In genomic region chr22:31477329-31477728, GRCh38 we compare ENCODE assay signal across 16 cellular contexts.
DNase-seq lines count a peak whose midpoint lies in the region; ATAC-seq and TF ChIP-seq lines count a peak whose summit lies in the region.
"Had no signal": no experiment of that assay in that cellular context is flagged by ENCODE, and none has a peak within 500 bp of the region (broad histone marks: within the 10 kb centered on the region; RNA-seq: fewer than 3 reads in every experiment).

No MANE protein-coding gene starts in this region.

- DNase-seq in T-helper 1 cell: no peak
- no peak for DNase-seq in tibial artery
- no peak for DNase-seq in NCI-H2107 (lab: John Stamatoyannopoulos, UW)
- DNase-seq: activated effector memory CD4-positive, alpha-beta T cell treated with Interleukin-2 at 50 U/mL for 16 hours; effector memory CD4-positive, alpha-beta T cell; foreskin fibroblast; immature natural killer cell; midbrain; NCI-H2171; T-helper 17 cell; upper lobe of right lung had no signal

- H3K36me3 ChIP-seq in mucosa of rectum (ENCODE audit: control insufficient read depth in 2 of 2, insufficient read depth in 2 of 2, low read length in 2 of 2) (peaks cover 10 to 18% of the 10 kb centered on the region in 2 donors), tibial artery (peaks cover 16 to 49% (median 16%) of the 10 kb centered on the region in 3 donors)

- ATAC-seq in GM21447 (IDR thresholded peaks at IDR 0.05; ENCODE audit: unreplicated experiment) (peak; percentile 85), HG03196 (IDR thresholded peaks at IDR 0.05; ENCODE audit: unreplicated experiment) (peak; percentile 74), HG02588 (IDR thresholded peaks at IDR 0.05; ENCODE audit: unreplicated experiment) (no peak)
- ATAC-seq: T-helper 17 cell, upper lobe of right lung had no signal

- H3K36me3 Mint-ChIP-seq in T-helper 1 cell treated with Interleukin-12 subunit alpha and Interleukin-12 subunit beta and Interleukin-4 antibody, amounts not matched to agents 30 μg/mL and 1 μg/mL, for 36 hours (ENCODE audit: low read depth): peaks cover 33% of the 10 kb centered on the region

- peaks cover 22% of the 10 kb centered on the region for H3K4me1 Mint-ChIP-seq in T-helper 1 cell treated with Interleukin-12 subunit alpha and Interleukin-12 subunit beta and Interleukin-4 antibody, amounts not matched to agents 30 μg/mL and 1 μg/mL, for 36 hours (ENCODE audit: low read depth)

- no peaks in the 10 kb centered on the region for H3K9me3 ChIP-seq in mucosa of rectum (ENCODE audit: control insufficient read depth in 2 of 2, low read length in 2 of 2)
- H3K9me3 ChIP-seq in tibial artery: no peaks in the 10 kb centered on the region
- H3K9me3 ChIP-seq: upper lobe of right lung had no signal

- peak overlapping the region; percentile 48 to 67 for H3K27ac ChIP-seq in mucosa of rectum (ENCODE audit: low read depth in 2 of 2, low read length in 2 of 2)
- H3K27ac ChIP-seq in tibial artery: no peak overlapping the region
- H3K27ac ChIP-seq: upper lobe of right lung had no signal

- peak overlapping the region; percentile 55 for H3K27ac Mint-ChIP-seq in T-helper 1 cell treated with Interleukin-12 subunit alpha and Interleukin-12 subunit beta and Interleukin-4 antibody, amounts not matched to agents 30 μg/mL and 1 μg/mL, for 36 hours
- H3K27ac Mint-ChIP-seq: T-helper 17 cell had no signal

- no peak overlapping the region for H3K4me3 ChIP-seq in mucosa of rectum (ENCODE audit: low read length in 2 of 2)
- no peak overlapping the region for H3K4me3 ChIP-seq in tibial artery
- H3K4me3 ChIP-seq: upper lobe of right lung had no signal

- H3K4me1 ChIP-seq in mucosa of rectum (ENCODE audit: control insufficient read depth in 2 of 2, insufficient read depth in 2 of 2, low read length in 2 of 2): peaks cover 6 to 9% of the 10 kb centered on the region in 2 donors
- H3K4me1 ChIP-seq in tibial artery: no peaks in the 10 kb centered on the region
- H3K4me1 ChIP-seq: upper lobe of right lung had no signal

- no peak overlapping the region for H3K4me3 Mint-ChIP-seq in T-helper 1 cell treated with Interleukin-12 subunit alpha and Interleukin-12 subunit beta and Interleukin-4 antibody, amounts not matched to agents 30 μg/mL and 1 μg/mL, for 36 hours
- H3K4me3 Mint-ChIP-seq: immature natural killer cell, T-helper 17 cell had no signal

- H3K9me3 Mint-ChIP-seq in T-helper 1 cell treated with Interleukin-12 subunit alpha and Interleukin-12 subunit beta and Interleukin-4 antibody, amounts not matched to agents 30 μg/mL and 1 μg/mL, for 36 hours: no peaks in the 10 kb centered on the region
- H3K9me3 Mint-ChIP-seq: immature natural killer cell had no signal

- H3K27me3 ChIP-seq in mucosa of rectum (ENCODE audit: control insufficient read depth in 2 of 2, insufficient read depth in 2 of 2, low read length in 2 of 2) (no peaks in the 10 kb centered on the region), tibial artery (no peaks in the 10 kb centered on the region)
- H3K27me3 ChIP-seq: upper lobe of right lung had no signal

- TF ChIP-seq CTCF in tibial artery (IDR thresholded peaks at IDR 0.05): no peak

- intact Hi-C loops in tibial artery (cut with DNase I; ENCODE audit: low total_unique reads): no loop called here

- H3K9ac ChIP-seq in mucosa of rectum (ENCODE audit: low read depth in 1 of 2, low read length in 2 of 2): no peak overlapping the region

- no peaks in the 10 kb centered on the region for H3K27me3 Mint-ChIP-seq in T-helper 1 cell treated with Interleukin-12 subunit alpha and Interleukin-12 subunit beta and Interleukin-4 antibody, amounts not matched to agents 30 μg/mL and 1 μg/mL, for 36 hours (ENCODE audit: low read depth)
- H3K27me3 Mint-ChIP-seq: T-helper 17 cell had no signal

Comparison
In these comparisons a context has a peak if more than half of its experiments do, and no peak if none do; other contexts are left out.
1. H3K27ac ChIP-seq: peak in mucosa of rectum (2 of 2); none in tibial artery (0 of 2).